32 cellular contexts compared by ENCODE assay signal in genomic region chr6:109916759-109917158, GRCh38.
"Had no signal": no experiment of that assay in that cellular context is flagged by ENCODE, and none has a peak within 500 bp of the region (broad histone marks: within the 10 kb centered on the region; RNA-seq: fewer than 3 reads in every experiment).

No MANE protein-coding gene starts in this region.

- H3K9ac ChIP-seq: parathyroid adenoma had no signal

- ATAC-seq: naive thymus-derived CD8-positive, alpha-beta T cell; natural killer cell treated with Interleukin-12 subunit alpha and Interleukin-12 subunit beta and Interleukin-15 and Interleukin-18, amount 100 ng/mL, for 72 hours; psoas muscle; right cardiac atrium; sciatic nerve; stimulated activated memory B cell treated with anti-CD40 and anti-IgM and Interleukin-4, amounts not matched to agents 10 μg/mL and 1 μg/mL and 100 μg/mL, for 72 hours; stimulated activated naive CD8-positive, alpha-beta T cell treated with anti-CD3 and anti-CD28 coated beads, Interleukin-15, amount 100 ng/mL, for 72 hours; stimulated activated naive CD8-positive, alpha-beta T cell treated with anti-CD3 and anti-CD28 coated beads, Interleukin-15, Interleukin-2, amounts not matched to agents 100 U/mL and 50 U/mL, for 24 hours; upper lobe of right lung had no signal

- H3K27ac Mint-ChIP-seq: naive thymus-derived CD8-positive, alpha-beta T cell; natural killer cell treated with Interleukin-12 subunit alpha and Interleukin-12 subunit beta and Interleukin-15 and Interleukin-18, amount 100 ng/mL, for 72 hours; nephron progenitor cell; progenitor cell of endocrine pancreas; stimulated activated memory B cell treated with anti-CD40 and anti-IgM and Interleukin-4, amounts not matched to agents 10 μg/mL and 1 μg/mL and 100 μg/mL, for 72 hours; stimulated activated naive CD8-positive, alpha-beta T cell treated with anti-CD3 and anti-CD28 coated beads, Interleukin-15, amount 100 ng/mL, for 72 hours; type B pancreatic cell had no signal

- H2AFZ ChIP-seq: parathyroid adenoma had no signal

- H3K4me1 ChIP-seq: parathyroid adenoma, psoas muscle, spleen, suprapubic skin, tibial artery, transverse colon, upper lobe of right lung, uterus had no signal

- H3K9me3 ChIP-seq: ovary, psoas muscle, spleen, suprapubic skin, testis, tibial artery, transverse colon, upper lobe of right lung, uterus had no signal

- H3K4me3 ChIP-seq: ovary, psoas muscle, skin epidermis, smooth muscle cell, spleen, suprapubic skin, testis, tibial artery, transverse colon, upper lobe of right lung, uterus had no signal

- H3K36me3 Mint-ChIP-seq: naive thymus-derived CD8-positive, alpha-beta T cell; natural killer cell treated with Interleukin-12 subunit alpha and Interleukin-12 subunit beta and Interleukin-15 and Interleukin-18, amount 100 ng/mL, for 72 hours; stimulated activated memory B cell treated with anti-CD40 and anti-IgM and Interleukin-4, amounts not matched to agents 10 μg/mL and 1 μg/mL and 100 μg/mL, for 72 hours; type B pancreatic cell had no signal

- H3K4me1 Mint-ChIP-seq: neural crest cell; stimulated activated memory B cell treated with anti-CD40 and anti-IgM and Interleukin-4, amounts not matched to agents 10 μg/mL and 1 μg/mL and 100 μg/mL, for 72 hours; stimulated activated naive CD8-positive, alpha-beta T cell treated with anti-CD3 and anti-CD28 coated beads, Interleukin-15, amount 100 ng/mL, for 72 hours had no signal

- H3K27ac ChIP-seq: ovary, parathyroid adenoma, psoas muscle, skin epidermis, spleen, suprapubic skin, testis, tibial artery, transverse colon, upper lobe of right lung, uterus had no signal

- H3K4me3 Mint-ChIP-seq: naive thymus-derived CD8-positive, alpha-beta T cell; natural killer cell treated with Interleukin-12 subunit alpha and Interleukin-12 subunit beta and Interleukin-15 and Interleukin-18, amount 100 ng/mL, for 72 hours; nephron progenitor cell; neural crest cell; stimulated activated memory B cell treated with anti-CD40 and anti-IgM and Interleukin-4, amounts not matched to agents 10 μg/mL and 1 μg/mL and 100 μg/mL, for 72 hours; stimulated activated naive CD8-positive, alpha-beta T cell treated with anti-CD3 and anti-CD28 coated beads, Interleukin-15, amount 100 ng/mL, for 72 hours; type B pancreatic cell had no signal

- H3K27me3 ChIP-seq: ovary, spleen, suprapubic skin, testis, tibial artery, transverse colon, upper lobe of right lung, uterus had no signal

- H3K27me3 Mint-ChIP-seq: type B pancreatic cell had no signal

- DNase-seq: naive thymus-derived CD8-positive, alpha-beta T cell; nephron progenitor cell; occipital lobe; ovary; posterior cingulate gyrus; psoas muscle; right cardiac atrium; spleen; stimulated activated CD4-positive, alpha-beta T cell treated with anti-CD3 and anti-CD28 coated beads, Interleukin-12 subunit alpha, Interleukin-12 subunit beta, amount 100 ng/mL, for 4 hours; stimulated activated CD4-positive, alpha-beta T cell treated with anti-CD3 and anti-CD28 coated beads, Interleukin-1b, Interleukin-23, amount 100 ng/mL, for 48 hours; stimulated activated CD4-positive, alpha-beta T cell treated with anti-CD3 and anti-CD28 coated beads, Interleukin-4, amount 100 ng/mL, for 1 hour; stimulated activated CD4-positive, alpha-beta T cell treated with anti-CD3 and anti-CD28 coated beads, Interleukin-4, amount 100 ng/mL, for 4 hours; stimulated activated CD8-positive, alpha-beta memory T cell treated with anti-CD3 and anti-CD28 coated beads, Interleukin-4, amount 100 ng/mL, for 48 hours; stimulated activated naive CD4-positive, alpha-beta T cell; stimulated activated naive CD8-positive, alpha-beta T cell treated with anti-CD3 and anti-CD28 coated beads, Interleukin-15, amount 100 ng/mL, for 72 hours; stimulated activated naive CD8-positive, alpha-beta T cell treated with anti-CD3 and anti-CD28 coated beads, Interleukin-15, Interleukin-2, amounts not matched to agents 100 U/mL and 50 U/mL, for 24 hours; substantia nigra; testis; tibial artery; transverse colon; upper lobe of right lung; uterus had no signal

- H3K4me2 ChIP-seq: smooth muscle cell had no signal

- H3K36me3 ChIP-seq: ovary, spleen, suprapubic skin, tibial artery, transverse colon, upper lobe of right lung, uterus had no signal
